ENCODE assay signal across 1 cellular context in the genomic region with DNA sequence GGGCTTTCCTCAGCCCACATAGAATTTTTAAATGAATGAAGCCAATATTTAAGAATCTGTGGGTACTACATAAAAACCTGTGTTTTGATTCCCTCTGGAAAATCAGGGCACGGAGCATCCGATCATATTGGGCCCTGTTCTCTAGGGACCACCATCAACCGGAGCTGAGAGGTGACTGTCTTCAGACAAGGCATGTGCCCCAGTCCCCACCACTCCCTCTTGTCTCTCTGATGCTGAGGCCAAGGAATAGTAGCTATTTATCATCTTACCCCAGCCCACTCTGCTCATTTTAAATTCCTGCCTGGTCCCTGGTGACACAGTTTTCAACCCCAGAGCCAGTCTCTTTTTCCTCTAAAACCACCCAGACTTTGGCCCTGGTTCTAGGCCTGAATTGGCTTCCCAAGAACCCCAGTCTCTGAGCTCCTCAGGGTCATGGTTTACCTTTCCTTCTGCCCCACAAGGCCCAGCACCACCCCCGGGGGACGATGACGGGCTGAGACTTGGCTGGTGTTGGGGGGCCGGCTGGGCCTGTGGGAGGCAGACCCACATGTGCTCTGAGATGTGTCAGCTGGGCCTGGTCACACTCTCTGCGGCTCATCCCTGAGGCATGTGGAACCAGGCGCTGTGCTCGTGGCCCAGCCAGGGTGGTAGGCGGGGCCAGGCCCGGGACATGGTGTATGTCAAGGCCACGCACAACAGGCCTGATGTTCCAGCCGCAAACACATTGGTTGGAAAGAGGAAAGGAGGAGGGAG.
A peak's percentile ranks its signal among the peaks of the same experiment; 100 is the strongest.
TF ChIP-seq lines count a peak whose summit lies in the region.

No MANE protein-coding gene starts in this region.

TF ChIP-seq in HepG2, 621 proteins besides CTCF, POLR2A, EP300 and RAD21 (continued from another document and continues in another):
- peak; percentile 91; the same call in 1 of the 2 replicates for TF ChIP-seq MAF1 (CRISPR knock-in tag; IDR thresholded peaks at IDR 0.05; ENCODE audit: borderline replicate concordance)
- peak; percentile 70; the same call in 1 of the 2 replicates for TF ChIP-seq NFE2L1 (CRISPR knock-in tag; IDR thresholded peaks at IDR 0.05; ENCODE audit: borderline replicate concordance)
- peak; percentile 96 for TF ChIP-seq FOSL2 (CRISPR knock-in tag; IDR thresholded peaks at IDR 0.05)
- TF ChIP-seq NFKBIZ (CRISPR knock-in tag; IDR thresholded peaks at IDR 0.05): peak; percentile 99
- TF ChIP-seq, protein P1, sequence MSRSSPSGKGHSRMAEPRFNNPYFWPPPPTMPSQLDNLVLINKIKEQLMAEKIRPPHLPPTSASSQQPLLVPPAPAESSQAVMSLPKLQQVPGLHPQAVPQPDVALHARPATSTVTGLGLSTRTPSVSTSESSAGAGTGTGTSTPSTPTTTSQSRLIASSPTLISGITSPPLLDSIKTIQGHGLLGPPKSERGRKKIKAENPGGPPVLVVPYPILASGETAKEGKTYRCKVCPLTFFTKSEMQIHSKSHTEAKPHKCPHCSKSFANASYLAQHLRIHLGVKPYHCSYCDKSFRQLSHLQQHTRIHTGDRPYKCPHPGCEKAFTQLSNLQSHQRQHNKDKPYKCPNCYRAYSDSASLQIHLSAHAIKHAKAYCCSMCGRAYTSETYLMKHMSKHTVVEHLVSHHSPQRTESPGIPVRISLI (CRISPR knock-in tag; IDR thresholded peaks at IDR 0.05; ENCODE audit: borderline replicate concordance): no peak
- TF ChIP-seq, protein P2, sequence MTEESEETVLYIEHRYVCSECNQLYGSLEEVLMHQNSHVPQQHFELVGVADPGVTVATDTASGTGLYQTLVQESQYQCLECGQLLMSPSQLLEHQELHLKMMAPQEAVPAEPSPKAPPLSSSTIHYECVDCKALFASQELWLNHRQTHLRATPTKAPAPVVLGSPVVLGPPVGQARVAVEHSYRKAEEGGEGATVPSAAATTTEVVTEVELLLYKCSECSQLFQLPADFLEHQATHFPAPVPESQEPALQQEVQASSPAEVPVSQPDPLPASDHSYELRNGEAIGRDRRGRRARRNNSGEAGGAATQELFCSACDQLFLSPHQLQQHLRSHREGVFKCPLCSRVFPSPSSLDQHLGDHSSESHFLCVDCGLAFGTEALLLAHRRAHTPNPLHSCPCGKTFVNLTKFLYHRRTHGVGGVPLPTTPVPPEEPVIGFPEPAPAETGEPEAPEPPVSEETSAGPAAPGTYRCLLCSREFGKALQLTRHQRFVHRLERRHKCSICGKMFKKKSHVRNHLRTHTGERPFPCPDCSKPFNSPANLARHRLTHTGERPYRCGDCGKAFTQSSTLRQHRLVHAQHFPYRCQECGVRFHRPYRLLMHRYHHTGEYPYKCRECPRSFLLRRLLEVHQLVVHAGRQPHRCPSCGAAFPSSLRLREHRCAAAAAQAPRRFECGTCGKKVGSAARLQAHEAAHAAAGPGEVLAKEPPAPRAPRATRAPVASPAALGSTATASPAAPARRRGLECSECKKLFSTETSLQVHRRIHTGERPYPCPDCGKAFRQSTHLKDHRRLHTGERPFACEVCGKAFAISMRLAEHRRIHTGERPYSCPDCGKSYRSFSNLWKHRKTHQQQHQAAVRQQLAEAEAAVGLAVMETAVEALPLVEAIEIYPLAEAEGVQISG (CRISPR knock-in tag; IDR thresholded peaks at IDR 0.05): peak; percentile 93
- TF ChIP-seq TBX3 (IDR thresholded peaks at IDR 0.05; ENCODE audit: borderline replicate concordance): peak; percentile 65
- TF ChIP-seq NONO (IDR thresholded peaks at IDR 0.05): no peak; the same call in 1 of the 2 replicates
- TF ChIP-seq NONO (CRISPR knock-in tag; conservative IDR thresholded peaks at IDR 0.05): peak; percentile 18; the same call in 1 of the 2 replicates
- TF ChIP-seq NR2F1 (CRISPR knock-in tag; IDR thresholded peaks at IDR 0.05): peak; percentile 46 to 84
- TF ChIP-seq, protein P3, sequence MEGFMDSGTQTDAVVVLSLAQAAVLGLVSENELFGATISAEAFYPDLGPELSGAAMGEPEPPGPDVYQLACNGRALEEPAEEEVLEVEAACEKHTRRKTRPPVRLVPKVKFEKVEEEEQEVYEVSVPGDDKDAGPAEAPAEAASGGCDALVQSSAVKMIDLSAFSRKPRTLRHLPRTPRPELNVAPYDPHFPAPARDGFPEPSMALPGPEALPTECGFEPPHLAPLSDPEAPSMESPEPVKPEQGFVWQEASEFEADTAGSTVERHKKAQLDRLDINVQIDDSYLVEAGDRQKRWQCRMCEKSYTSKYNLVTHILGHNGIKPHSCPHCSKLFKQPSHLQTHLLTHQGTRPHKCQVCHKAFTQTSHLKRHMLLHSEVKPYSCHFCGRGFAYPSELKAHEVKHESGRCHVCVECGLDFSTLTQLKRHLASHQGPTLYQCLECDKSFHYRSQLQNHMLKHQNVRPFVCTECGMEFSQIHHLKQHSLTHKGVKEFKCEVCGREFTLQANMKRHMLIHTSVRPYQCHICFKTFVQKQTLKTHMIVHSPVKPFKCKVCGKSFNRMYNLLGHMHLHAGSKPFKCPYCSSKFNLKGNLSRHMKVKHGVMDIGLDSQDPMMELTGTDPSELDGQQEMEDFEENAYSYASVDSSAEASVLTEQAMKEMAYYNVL (CRISPR knock-in tag; IDR thresholded peaks at IDR 0.05; ENCODE audit: borderline replicate concordance): peak; percentile 94; the same call in 1 of the 2 replicates
- peak; percentile 93 for TF ChIP-seq BCL6 (CRISPR knock-in tag; IDR thresholded peaks at IDR 0.05)
- TF ChIP-seq, protein P4, sequence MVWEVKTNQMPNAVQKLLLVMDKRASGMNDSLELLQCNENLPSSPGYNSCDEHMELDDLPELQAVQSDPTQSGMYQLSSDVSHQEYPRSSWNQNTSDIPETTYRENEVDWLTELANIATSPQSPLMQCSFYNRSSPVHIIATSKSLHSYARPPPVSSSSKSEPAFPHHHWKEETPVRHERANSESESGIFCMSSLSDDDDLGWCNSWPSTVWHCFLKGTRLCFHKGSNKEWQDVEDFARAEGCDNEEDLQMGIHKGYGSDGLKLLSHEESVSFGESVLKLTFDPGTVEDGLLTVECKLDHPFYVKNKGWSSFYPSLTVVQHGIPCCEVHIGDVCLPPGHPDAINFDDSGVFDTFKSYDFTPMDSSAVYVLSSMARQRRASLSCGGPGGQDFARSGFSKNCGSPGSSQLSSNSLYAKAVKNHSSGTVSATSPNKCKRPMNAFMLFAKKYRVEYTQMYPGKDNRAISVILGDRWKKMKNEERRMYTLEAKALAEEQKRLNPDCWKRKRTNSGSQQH (CRISPR knock-in tag; IDR thresholded peaks at IDR 0.05; ENCODE audit: low read depth): peak; percentile 98
- peak; percentile 19; the same call in 1 of the 2 replicates for TF ChIP-seq GATA4 (IDR thresholded peaks at IDR 0.05; ENCODE audit: borderline replicate concordance, low read depth)
- TF ChIP-seq ELF3 (CRISPR knock-in tag; IDR thresholded peaks at IDR 0.05): peak; percentile 98
- TF ChIP-seq SNAI1 (CRISPR knock-in tag; IDR thresholded peaks at IDR 0.05; ENCODE audit: borderline replicate concordance): no peak; the same call in 1 of the 2 replicates
- no peak for TF ChIP-seq ATF7 (IDR thresholded peaks at IDR 0.05)
- peak; percentile 97 for TF ChIP-seq ATF7 (CRISPR knock-in tag; IDR thresholded peaks at IDR 0.05)
- peak; percentile 92; the same call in 1 of the 2 replicates for TF ChIP-seq ZNF569 (CRISPR knock-in tag; IDR thresholded peaks at IDR 0.05; ENCODE audit: borderline replicate concordance)
- TF ChIP-seq, protein P5, sequence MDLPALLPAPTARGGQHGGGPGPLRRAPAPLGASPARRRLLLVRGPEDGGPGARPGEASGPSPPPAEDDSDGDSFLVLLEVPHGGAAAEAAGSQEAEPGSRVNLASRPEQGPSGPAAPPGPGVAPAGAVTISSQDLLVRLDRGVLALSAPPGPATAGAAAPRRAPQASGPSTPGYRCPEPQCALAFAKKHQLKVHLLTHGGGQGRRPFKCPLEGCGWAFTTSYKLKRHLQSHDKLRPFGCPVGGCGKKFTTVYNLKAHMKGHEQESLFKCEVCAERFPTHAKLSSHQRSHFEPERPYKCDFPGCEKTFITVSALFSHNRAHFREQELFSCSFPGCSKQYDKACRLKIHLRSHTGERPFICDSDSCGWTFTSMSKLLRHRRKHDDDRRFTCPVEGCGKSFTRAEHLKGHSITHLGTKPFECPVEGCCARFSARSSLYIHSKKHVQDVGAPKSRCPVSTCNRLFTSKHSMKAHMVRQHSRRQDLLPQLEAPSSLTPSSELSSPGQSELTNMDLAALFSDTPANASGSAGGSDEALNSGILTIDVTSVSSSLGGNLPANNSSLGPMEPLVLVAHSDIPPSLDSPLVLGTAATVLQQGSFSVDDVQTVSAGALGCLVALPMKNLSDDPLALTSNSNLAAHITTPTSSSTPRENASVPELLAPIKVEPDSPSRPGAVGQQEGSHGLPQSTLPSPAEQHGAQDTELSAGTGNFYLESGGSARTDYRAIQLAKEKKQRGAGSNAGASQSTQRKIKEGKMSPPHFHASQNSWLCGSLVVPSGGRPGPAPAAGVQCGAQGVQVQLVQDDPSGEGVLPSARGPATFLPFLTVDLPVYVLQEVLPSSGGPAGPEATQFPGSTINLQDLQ (CRISPR knock-in tag; IDR thresholded peaks at IDR 0.05): no peak
- TF ChIP-seq IRF2 (CRISPR knock-in tag; IDR thresholded peaks at IDR 0.05): peak; percentile 99
- 0 out of 2 replicates have a peak, but pooled peaks have one; percentile 18 for TF ChIP-seq HNRNPL (IDR thresholded peaks at IDR 0.05; ENCODE audit: low read depth, low read length)
- no peak for TF ChIP-seq SYNCRIP (IDR thresholded peaks at IDR 0.05; ENCODE audit: insufficient read depth, low read depth, low read length)
- TF ChIP-seq ZNF607 (CRISPR knock-in tag; IDR thresholded peaks at IDR 0.05; ENCODE audit: borderline replicate concordance): peak; percentile 100
- TF ChIP-seq, protein P6, sequence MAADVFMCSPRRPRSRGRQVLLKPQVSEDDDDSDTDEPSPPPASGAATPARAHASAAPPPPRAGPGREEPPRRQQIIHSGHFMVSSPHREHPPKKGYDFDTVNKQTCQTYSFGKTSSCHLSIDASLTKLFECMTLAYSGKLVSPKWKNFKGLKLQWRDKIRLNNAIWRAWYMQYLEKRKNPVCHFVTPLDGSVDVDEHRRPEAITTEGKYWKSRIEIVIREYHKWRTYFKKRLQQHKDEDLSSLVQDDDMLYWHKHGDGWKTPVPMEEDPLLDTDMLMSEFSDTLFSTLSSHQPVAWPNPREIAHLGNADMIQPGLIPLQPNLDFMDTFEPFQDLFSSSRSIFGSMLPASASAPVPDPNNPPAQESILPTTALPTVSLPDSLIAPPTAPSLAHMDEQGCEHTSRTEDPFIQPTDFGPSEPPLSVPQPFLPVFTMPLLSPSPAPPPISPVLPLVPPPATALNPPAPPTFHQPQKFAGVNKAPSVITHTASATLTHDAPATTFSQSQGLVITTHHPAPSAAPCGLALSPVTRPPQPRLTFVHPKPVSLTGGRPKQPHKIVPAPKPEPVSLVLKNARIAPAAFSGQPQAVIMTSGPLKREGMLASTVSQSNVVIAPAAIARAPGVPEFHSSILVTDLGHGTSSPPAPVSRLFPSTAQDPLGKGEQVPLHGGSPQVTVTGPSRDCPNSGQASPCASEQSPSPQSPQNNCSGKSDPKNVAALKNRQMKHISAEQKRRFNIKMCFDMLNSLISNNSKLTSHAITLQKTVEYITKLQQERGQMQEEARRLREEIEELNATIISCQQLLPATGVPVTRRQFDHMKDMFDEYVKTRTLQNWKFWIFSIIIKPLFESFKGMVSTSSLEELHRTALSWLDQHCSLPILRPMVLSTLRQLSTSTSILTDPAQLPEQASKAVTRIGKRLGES (CRISPR knock-in tag; IDR thresholded peaks at IDR 0.05; ENCODE audit: borderline replicate concordance): peak; percentile 100
- TF ChIP-seq, protein P7, sequence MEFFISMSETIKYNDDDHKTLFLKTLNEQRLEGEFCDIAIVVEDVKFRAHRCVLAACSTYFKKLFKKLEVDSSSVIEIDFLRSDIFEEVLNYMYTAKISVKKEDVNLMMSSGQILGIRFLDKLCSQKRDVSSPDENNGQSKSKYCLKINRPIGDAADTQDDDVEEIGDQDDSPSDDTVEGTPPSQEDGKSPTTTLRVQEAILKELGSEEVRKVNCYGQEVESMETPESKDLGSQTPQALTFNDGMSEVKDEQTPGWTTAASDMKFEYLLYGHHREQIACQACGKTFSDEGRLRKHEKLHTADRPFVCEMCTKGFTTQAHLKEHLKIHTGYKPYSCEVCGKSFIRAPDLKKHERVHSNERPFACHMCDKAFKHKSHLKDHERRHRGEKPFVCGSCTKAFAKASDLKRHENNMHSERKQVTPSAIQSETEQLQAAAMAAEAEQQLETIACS (CRISPR knock-in tag; IDR thresholded peaks at IDR 0.05): peak; percentile 54; the same call in 1 of the 2 replicates
- TF ChIP-seq KAT8 (CRISPR knock-in tag; IDR thresholded peaks at IDR 0.05): peak; percentile 86
- no peak; the same call in 1 of the 2 replicates for TF ChIP-seq ZNF20 (CRISPR knock-in tag; IDR thresholded peaks at IDR 0.05)
- peak; percentile 98; the same call in 1 of the 2 replicates for TF ChIP-seq ZSCAN20 (CRISPR knock-in tag; IDR thresholded peaks at IDR 0.05; ENCODE audit: borderline replicate concordance)
- peak; percentile 61 for TF ChIP-seq YY1 (IDR thresholded peaks at IDR 0.05; ENCODE audit: insufficient read depth, insufficient replicate concordance, low read depth, low read length)
- TF ChIP-seq, protein P8, sequence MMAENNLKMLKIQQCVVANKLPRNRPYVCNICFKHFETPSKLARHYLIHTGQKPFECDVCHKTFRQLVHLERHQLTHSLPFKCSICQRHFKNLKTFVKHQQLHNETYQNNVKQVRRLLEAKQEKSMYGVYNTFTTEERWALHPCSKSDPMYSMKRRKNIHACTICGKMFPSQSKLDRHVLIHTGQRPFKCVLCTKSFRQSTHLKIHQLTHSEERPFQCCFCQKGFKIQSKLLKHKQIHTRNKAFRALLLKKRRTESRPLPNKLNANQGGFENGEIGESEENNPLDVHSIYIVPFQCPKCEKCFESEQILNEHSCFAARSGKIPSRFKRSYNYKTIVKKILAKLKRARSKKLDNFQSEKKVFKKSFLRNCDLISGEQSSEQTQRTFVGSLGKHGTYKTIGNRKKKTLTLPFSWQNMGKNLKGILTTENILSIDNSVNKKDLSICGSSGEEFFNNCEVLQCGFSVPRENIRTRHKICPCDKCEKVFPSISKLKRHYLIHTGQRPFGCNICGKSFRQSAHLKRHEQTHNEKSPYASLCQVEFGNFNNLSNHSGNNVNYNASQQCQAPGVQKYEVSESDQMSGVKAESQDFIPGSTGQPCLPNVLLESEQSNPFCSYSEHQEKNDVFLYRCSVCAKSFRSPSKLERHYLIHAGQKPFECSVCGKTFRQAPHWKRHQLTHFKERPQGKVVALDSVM (CRISPR knock-in tag; IDR thresholded peaks at IDR 0.05): no peak
- TF ChIP-seq, protein P9, sequence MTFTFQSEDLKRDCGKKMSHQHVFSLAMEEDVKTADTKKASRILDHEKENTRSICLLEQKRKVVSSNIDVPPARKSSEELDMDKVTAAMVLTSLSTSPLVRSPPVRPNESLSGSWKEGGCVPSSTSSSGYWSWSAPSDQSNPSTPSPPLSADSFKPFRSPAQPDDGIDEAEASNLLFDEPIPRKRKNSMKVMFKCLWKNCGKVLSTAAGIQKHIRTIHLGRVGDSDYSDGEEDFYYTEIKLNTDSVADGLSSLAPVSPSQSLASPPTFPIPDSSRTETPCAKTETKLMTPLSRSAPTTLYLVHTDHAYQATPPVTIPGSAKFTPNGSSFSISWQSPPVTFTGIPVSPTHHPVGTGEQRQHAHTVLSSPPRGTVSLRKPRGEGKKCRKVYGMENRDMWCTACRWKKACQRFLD (CRISPR knock-in tag; IDR thresholded peaks at IDR 0.05; ENCODE audit: borderline replicate concordance): peak; percentile 97; the same call in 1 of the 2 replicates
- TF ChIP-seq EHMT2 (IDR thresholded peaks at IDR 0.05; ENCODE audit: borderline replicate concordance, low read depth, low read length): no peak
